ENCODE assay signal across 1 cellular context in genomic region chr22:26680485-26680884, GRCh38.
TF ChIP-seq lines count a peak whose summit lies in the region.

No MANE protein-coding gene starts in this region.

TF ChIP-seq in IMR-90, 13 proteins besides CTCF, POLR2A, EP300 and RAD21:
- no peak for TF ChIP-seq MAFK (IDR thresholded peaks at IDR 0.05; ENCODE audit: low read depth, low read length)
- no peak for TF ChIP-seq RFX5 (IDR thresholded peaks at IDR 0.05; ENCODE audit: low read depth, low read length)
- TF ChIP-seq CEBPB (IDR thresholded peaks at IDR 0.05; ENCODE audit: low read depth, low read length) = no peak
